22 cellular contexts compared by ENCODE assay signal in the genomic region with DNA sequence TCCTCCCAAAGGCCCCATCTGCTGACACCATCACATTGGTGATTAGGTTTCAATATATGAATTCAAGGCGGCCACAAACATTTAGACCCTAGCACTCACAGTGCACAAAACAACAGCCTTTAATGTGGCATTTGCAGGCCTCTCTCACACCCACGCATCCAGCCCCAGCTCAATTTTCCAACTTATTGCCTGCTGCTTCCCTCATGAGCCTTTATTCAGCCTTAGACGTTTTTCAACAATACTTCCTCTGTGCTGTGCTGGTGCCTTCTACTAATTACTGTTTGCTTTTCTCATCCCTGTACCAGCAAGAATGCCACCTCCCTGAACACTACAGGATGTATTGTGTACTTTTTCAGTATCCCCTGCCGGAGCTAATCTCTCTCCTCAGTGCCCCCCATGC.
"Had no signal": no experiment of that assay in that cellular context is flagged by ENCODE, and none has a peak within 500 bp of the region (broad histone marks: within the 10 kb centered on the region; RNA-seq: fewer than 3 reads in every experiment).

No MANE protein-coding gene starts in this region.

- H3K27me3 ChIP-seq: foreskin keratinocyte, tibial artery, uterus had no signal

- H3K4me1 ChIP-seq: foreskin keratinocyte, tibial artery, uterus had no signal

- H3K27ac ChIP-seq: foreskin keratinocyte, tibial artery, uterus had no signal

- H3K27ac Mint-ChIP-seq: activated B cell treated with CpG ODN at 0.5 μM for 24 hours; activated CD4-positive, alpha-beta T cell treated with anti-CD3 and anti-CD28 coated beads, Interleukin-2, amount 10 ng/mL, durations not matched to agents 24 days and 14 days; activated naive CD8-positive, alpha-beta T cell treated with anti-CD3 and anti-CD28 coated beads, Interleukin-2, amount 10 ng/mL, durations not matched to agents 7 days and 5 days; activated T-cell treated with anti-CD3 and anti-CD28 coated beads, Interleukin-2, amount 50 U/mL, for 72 hours; effector memory CD8-positive, alpha-beta T cell had no signal

- DNase-seq: activated B cell treated with CpG ODN at 0.5 μM for 24 hours; activated CD4-positive, alpha-beta T cell treated with anti-CD3 and anti-CD28 coated beads, Interleukin-2, amount 10 ng/mL, durations not matched to agents 24 days and 14 days; activated CD8-positive, alpha-beta memory T cell treated with anti-CD3 and anti-CD28 coated beads, Interleukin-2, amount 50 U/mL, for 48 hours; activated gamma-delta T cell treated with Interleukin-2 at 50 U/mL for 16 hours; activated naive CD8-positive, alpha-beta T cell treated with anti-CD3 and anti-CD28 coated beads, Interleukin-2, amount 10 ng/mL, durations not matched to agents 7 days and 5 days; activated T-cell treated with anti-CD3 and anti-CD28 coated beads, Interleukin-2, amount 50 U/mL, for 72 hours; dermis blood vessel endothelial cell; effector memory CD8-positive, alpha-beta T cell; foreskin keratinocyte; head of caudate nucleus; mammary epithelial cell; posterior cingulate gyrus; right cardiac atrium; small intestine; stimulated activated CD4-positive, alpha-beta T cell treated with anti-CD3 and anti-CD28 coated beads, Interleukin-4, amount 100 ng/mL, for 24 hours; stimulated activated naive CD4-positive, alpha-beta T cell; T-helper 2 cell; tibial artery; uterus had no signal

- H3K4me3 ChIP-seq: tibial artery, uterus had no signal

- H3K36me3 Mint-ChIP-seq: activated naive CD8-positive, alpha-beta T cell treated with anti-CD3 and anti-CD28 coated beads, Interleukin-2, amount 10 ng/mL, durations not matched to agents 7 days and 5 days had no signal

- H3K36me3 ChIP-seq: tibial artery, uterus had no signal

- H3K27me3 Mint-ChIP-seq: activated B cell treated with CpG ODN at 0.5 μM for 24 hours; activated CD4-positive, alpha-beta T cell treated with anti-CD3 and anti-CD28 coated beads, Interleukin-2, amount 10 ng/mL, durations not matched to agents 24 days and 14 days; activated naive CD8-positive, alpha-beta T cell treated with anti-CD3 and anti-CD28 coated beads, Interleukin-2, amount 10 ng/mL, durations not matched to agents 7 days and 5 days; effector memory CD8-positive, alpha-beta T cell had no signal

- ATAC-seq: activated T-cell treated with anti-CD3 and anti-CD28 coated beads, Interleukin-2, amount 50 U/mL, for 72 hours; effector memory CD8-positive, alpha-beta T cell; foreskin keratinocyte; left lobe of liver; right cardiac atrium had no signal

- H3K4me1 Mint-ChIP-seq: activated B cell treated with CpG ODN at 0.5 μM for 24 hours; activated CD4-positive, alpha-beta T cell treated with anti-CD3 and anti-CD28 coated beads, Interleukin-2, amount 10 ng/mL, durations not matched to agents 24 days and 14 days; activated naive CD8-positive, alpha-beta T cell treated with anti-CD3 and anti-CD28 coated beads, Interleukin-2, amount 10 ng/mL, durations not matched to agents 7 days and 5 days had no signal

- FAIRE-seq: bronchial epithelial cell, small intestine, TTC549 had no signal

- H3K9me3 ChIP-seq: tibial artery, uterus had no signal

- H3K4me3 Mint-ChIP-seq: activated B cell treated with CpG ODN at 0.5 μM for 24 hours; activated CD4-positive, alpha-beta T cell treated with anti-CD3 and anti-CD28 coated beads, Interleukin-2, amount 10 ng/mL, durations not matched to agents 24 days and 14 days; activated naive CD8-positive, alpha-beta T cell treated with anti-CD3 and anti-CD28 coated beads, Interleukin-2, amount 10 ng/mL, durations not matched to agents 7 days and 5 days; activated T-cell treated with anti-CD3 and anti-CD28 coated beads, Interleukin-2, amount 50 U/mL, for 72 hours; effector memory CD8-positive, alpha-beta T cell had no signal
